In the genomic region with DNA sequence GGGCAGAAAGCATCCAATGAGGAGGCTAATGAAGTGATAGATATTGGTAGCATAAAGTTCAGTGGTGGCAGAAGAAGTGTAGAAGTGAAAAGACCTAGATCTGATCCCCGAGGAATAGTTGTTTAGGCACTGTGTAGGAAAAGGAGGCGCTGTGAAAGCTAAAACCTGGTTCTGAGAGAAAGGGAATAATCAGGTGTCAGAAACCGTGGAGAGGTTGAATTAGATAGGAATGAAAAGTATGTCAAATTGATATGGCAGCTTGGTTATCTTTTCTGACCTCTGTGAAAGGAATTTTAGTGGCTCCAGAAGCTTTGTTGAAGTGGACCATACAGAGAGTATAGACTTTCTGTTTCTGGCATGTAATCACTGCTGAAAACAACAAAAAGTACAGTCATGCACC, we compare ENCODE assay signal across 9 cellular contexts. TPM values are rescaled to one million over a fixed set of nuclear protein-coding genes. Genes with fewer than 3 reads are reported as not detected.
"Had no signal": no experiment of that assay in that cellular context is flagged by ENCODE, and none has a peak within 500 bp of the region (broad histone marks: within the 10 kb centered on the region; RNA-seq: fewer than 3 reads in every experiment).

No MANE protein-coding gene starts in this region.

- H3K4me3 ChIP-seq: GM23338, K562 had no signal

- DNase-seq: H9, HCEC 1CT, IMR-90 had no signal

- ATAC-seq: GM23338, K562 had no signal

- H3K27ac Mint-ChIP-seq: GM23338, H9 had no signal

- H2AFZ ChIP-seq: GM23338 had no signal

- H3K4me2 ChIP-seq: GM23338 had no signal

- H3K4me3 Mint-ChIP-seq: GM23338, H9 had no signal

- FAIRE-seq: H1, H54, HTR-8/SVneo, K562 had no signal

RNA-seq across cellular contexts. Expression of gene CCDC160, which starts 30.8 kb away (rescaled TPM):
- total RNA-seq: HT-29, IMR-90, K562 had no signal
- polyA plus RNA-seq: IMR-90, K562 had no signal
